ENCODE assay signal across 14 cellular contexts in genomic region chr3:140588558-140588957, GRCh38.
"Had no signal": no experiment of that assay in that cellular context is flagged by ENCODE, and none has a peak within 500 bp of the region (broad histone marks: within the 10 kb centered on the region; RNA-seq: fewer than 3 reads in every experiment).

No MANE protein-coding gene starts in this region.

- DNase-seq: activated effector memory CD4-positive, alpha-beta T cell treated with Interleukin-2 at 50 U/mL for 16 hours; activated T-cell treated with anti-CD3 and anti-CD28 coated beads, Interleukin-2, amount 50 U/mL, for 24 hours; amygdala; foreskin keratinocyte; head of caudate nucleus; immature natural killer cell; lower lobe of right lung; naive thymus-derived CD4-positive, alpha-beta T cell; small intestine; T-helper 2 cell had no signal

- H3K9me3 ChIP-seq: breast epithelium, lower lobe of right lung, right atrium auricular region had no signal

- H3K4me3 Mint-ChIP-seq: activated naive CD4-positive, alpha-beta T cell treated with anti-CD3 and anti-CD28 coated beads, Interleukin-2, amount 50 U/mL, for 24 hours; activated T-cell treated with anti-CD3 and anti-CD28 coated beads, Interleukin-2, amount 50 U/mL, for 24 hours; immature natural killer cell; naive thymus-derived CD4-positive, alpha-beta T cell had no signal

- H3K27me3 ChIP-seq: breast epithelium, foreskin keratinocyte, right atrium auricular region had no signal

- FAIRE-seq: small intestine, urothelium cell line had no signal

- H3K36me3 Mint-ChIP-seq: activated naive CD4-positive, alpha-beta T cell treated with anti-CD3 and anti-CD28 coated beads, Interleukin-2, amount 50 U/mL, for 24 hours; immature natural killer cell; naive thymus-derived CD4-positive, alpha-beta T cell had no signal

- H3K36me3 ChIP-seq: breast epithelium, lower lobe of right lung, right atrium auricular region had no signal

- H3K27ac ChIP-seq: breast epithelium, foreskin keratinocyte, lower lobe of right lung, right atrium auricular region had no signal

- H3K9me3 Mint-ChIP-seq: activated naive CD4-positive, alpha-beta T cell treated with anti-CD3 and anti-CD28 coated beads, Interleukin-2, amount 50 U/mL, for 24 hours; activated T-cell treated with anti-CD3 and anti-CD28 coated beads, Interleukin-2, amount 50 U/mL, for 24 hours; immature natural killer cell had no signal

- H3K4me1 Mint-ChIP-seq: activated naive CD4-positive, alpha-beta T cell treated with anti-CD3 and anti-CD28 coated beads, Interleukin-2, amount 50 U/mL, for 24 hours; immature natural killer cell; naive thymus-derived CD4-positive, alpha-beta T cell had no signal

- H3K4me3 ChIP-seq: breast epithelium, lower lobe of right lung, right atrium auricular region had no signal

- ATAC-seq: foreskin keratinocyte; lower lobe of right lung; naive thymus-derived CD4-positive, alpha-beta T cell had no signal

- H3K27ac Mint-ChIP-seq: activated naive CD4-positive, alpha-beta T cell treated with anti-CD3 and anti-CD28 coated beads, Interleukin-2, amount 50 U/mL, for 24 hours; activated T-cell treated with anti-CD3 and anti-CD28 coated beads, Interleukin-2, amount 50 U/mL, for 24 hours; immature natural killer cell; naive thymus-derived CD4-positive, alpha-beta T cell had no signal

- H3K4me1 ChIP-seq: breast epithelium, foreskin keratinocyte, lower lobe of right lung, right atrium auricular region had no signal
